ENCODE assay signal across 10 cellular contexts in genomic region chr12:118017926-118018325, GRCh38. TPM values are rescaled to one million over a fixed set of nuclear protein-coding genes. Genes with fewer than 3 reads are reported as not detected.
DNase-seq lines count a peak whose midpoint lies in the region; ATAC-seq and TF ChIP-seq lines count a peak whose summit lies in the region.
"Had no signal": no experiment of that assay in that cellular context is flagged by ENCODE, and none has a peak within 500 bp of the region (broad histone marks: within the 10 kb centered on the region; RNA-seq: fewer than 3 reads in every experiment).

No MANE protein-coding gene starts in this region.

- H2BK15ac ChIP-seq in mesendoderm (replicated peaks; ENCODE audit: low read depth) = no peak overlapping the region

- H3K4me1 Mint-ChIP-seq in CD4-positive, alpha-beta T cell (ENCODE audit: low read depth) = peaks cover 21% of the 10 kb centered on the region
- peaks cover 14% of the 10 kb centered on the region for H3K4me1 Mint-ChIP-seq in activated CD8-positive, alpha-beta T cell treated with anti-CD3 and anti-CD28 coated beads for 36 hours (ENCODE audit: low read depth)

- peak overlapping the region; percentile 99 for H3K56ac ChIP-seq in mesendoderm (ENCODE audit: low read length)

- H3K27me3 ChIP-seq in CD4-positive, alpha-beta T cell (ENCODE audit: control insufficient read depth, insufficient read depth, low read length) = no peaks in the 10 kb centered on the region
- H3K27me3 ChIP-seq in mesendoderm (ENCODE audit: insufficient read depth, low read length, poor library complexity) = no peaks in the 10 kb centered on the region
- H3K27me3 ChIP-seq: brain microvascular endothelial cell had no signal

- no peak overlapping the region for H3K23ac ChIP-seq in mesendoderm (ENCODE audit: low read length)

- intact Hi-C loops in CD4-positive, alpha-beta T cell (cut with DNase I, micrococcal nuclease) = loop anchor here in 1 of 2 experiments (2.0 to 10.0 kb wide), 8 partner anchors 39 to 1651 kb away; partner anchors contain the start of genes PEBP1, PRKAB1, RNFT2 and SPRING1
- intact Hi-C loops in activated CD8-positive, alpha-beta T cell treated with anti-CD3 and anti-CD28 coated beads for 36 hours (cut with micrococcal nuclease) = no loop called here

- no peak overlapping the region for H2BK5ac ChIP-seq in mesendoderm (ENCODE audit: low read length)

- no peak overlapping the region for H3K4me2 ChIP-seq in mesendoderm (ENCODE audit: low read length)

- no peaks in the 10 kb centered on the region for H3K9me3 ChIP-seq in CD4-positive, alpha-beta T cell (ENCODE audit: control insufficient read depth, low read length)
- no peaks in the 10 kb centered on the region for H3K9me3 ChIP-seq in HEK293 (ENCODE audit: control insufficient read depth, insufficient read depth, low read depth, low read length)

- peaks cover 56% of the 10 kb centered on the region for H3K36me3 Mint-ChIP-seq in CD4-positive, alpha-beta T cell (ENCODE audit: low read depth)
- H3K36me3 Mint-ChIP-seq in activated CD8-positive, alpha-beta T cell treated with anti-CD3 and anti-CD28 coated beads for 36 hours (ENCODE audit: low read depth) = peaks cover 44% of the 10 kb centered on the region

- peak overlapping the region; percentile 90 for H3K4me3 Mint-ChIP-seq in CD4-positive, alpha-beta T cell
- H3K4me3 Mint-ChIP-seq in activated CD8-positive, alpha-beta T cell treated with anti-CD3 and anti-CD28 coated beads for 36 hours = peak overlapping the region; percentile 85

- H3K9me3 Mint-ChIP-seq in CD4-positive, alpha-beta T cell = no peaks in the 10 kb centered on the region
- no peaks in the 10 kb centered on the region for H3K9me3 Mint-ChIP-seq in activated CD8-positive, alpha-beta T cell treated with anti-CD3 and anti-CD28 coated beads for 36 hours

- H3K4ac ChIP-seq in mesendoderm (ENCODE audit: low read depth, low read length) = no peak overlapping the region

- no peak overlapping the region for H3K27ac ChIP-seq in CD4-positive, alpha-beta T cell (ENCODE audit: low read depth, low read length)
- H3K27ac ChIP-seq in HEK293 (ENCODE audit: extremely low read depth, low read depth, low read length) = no peak overlapping the region
- H3K27ac ChIP-seq in mesendoderm (ENCODE audit: low read depth, low read length) = no peak overlapping the region
- H3K27ac ChIP-seq: brain microvascular endothelial cell had no signal

- CTCF ChIA-PET in CD4-positive, alpha-beta T cell (lab: Charles Lee) = interaction anchor here (1.5 kb wide), 1 partner anchor 16 kb away, joined by 4 read pairs; no protein-coding TSS in a partner anchor
- CTCF ChIA-PET in HEK293 (lab: Yijun Ruan, JAX) = interaction anchor here (0.6 to 2.0 kb wide), 4 partner anchors 17 to 144 kb away, joined by 3 to 9 read pairs (median 5); no protein-coding TSS in a partner anchor
- CTCF ChIA-PET in activated CD8-positive, alpha-beta T cell treated with anti-CD3 and anti-CD28 coated beads for 36 hours (lab: Charles Lee) = interaction anchor here (1.1 to 1.4 kb wide), 2 partner anchors 38 to 47 kb away, joined by 3 read pairs; no protein-coding TSS in a partner anchor

- H2BK120ac ChIP-seq in mesendoderm (ENCODE audit: low read depth, low read length) = no peak overlapping the region

- no peak overlapping the region for H3K27ac Mint-ChIP-seq in CD4-positive, alpha-beta T cell
- H3K27ac Mint-ChIP-seq in activated CD8-positive, alpha-beta T cell treated with anti-CD3 and anti-CD28 coated beads for 36 hours = peak overlapping the region; percentile 31

- H3K4me1 ChIP-seq in HEK293 (ENCODE audit: control insufficient read depth, insufficient read depth, low read length) = peaks cover 4% of the 10 kb centered on the region; the same call in 1 of the 2 replicates
- peaks cover 5% of the 10 kb centered on the region for H3K4me1 ChIP-seq in mesendoderm (ENCODE audit: control insufficient read depth, low read depth, low read length)

- no peak overlapping the region for H3K18ac ChIP-seq in mesendoderm (ENCODE audit: low read length)

- no peaks in the 10 kb centered on the region for H3K27me3 Mint-ChIP-seq in CD4-positive, alpha-beta T cell
- H3K27me3 Mint-ChIP-seq in activated CD8-positive, alpha-beta T cell treated with anti-CD3 and anti-CD28 coated beads for 36 hours = no peaks in the 10 kb centered on the region

- no peak overlapping the region for H4K5ac ChIP-seq in mesendoderm (ENCODE audit: low read length)

- H3K36me3 ChIP-seq in HEK293 (ENCODE audit: control insufficient read depth in 2 of 2, insufficient read depth in 1 of 2, low read length in 2 of 2) (peaks cover 43 to 54% of the 10 kb centered on the region in 2 experiments), mesendoderm (ENCODE audit: control insufficient read depth, insufficient read depth, low read length) (peaks cover 9% of the 10 kb centered on the region)
- H3K36me3 ChIP-seq: brain microvascular endothelial cell had no signal

- H4K8ac ChIP-seq in mesendoderm (ENCODE audit: low read depth, low read length) = no peak overlapping the region

- H3K79me2 ChIP-seq in mesendoderm (ENCODE audit: control insufficient read depth, insufficient read depth, low read length) = peaks cover 10% of the 10 kb centered on the region

- peaks cover 12% of the 10 kb centered on the region for H3K79me1 ChIP-seq in mesendoderm (ENCODE audit: low read length)

- DNase-seq in CD4-positive, alpha-beta T cell = no peak
- DNase-seq in activated CD8-positive, alpha-beta T cell treated with anti-CD3 and anti-CD28 coated beads for 36 hours = no peak
- DNase-seq in mesendoderm = no peak
- DNase-seq in NCI-H446 (lab: John Stamatoyannopoulos, UW) = no peak
- DNase-seq in pons (ENCODE audit: low spot score) = no peak
- no peak for DNase-seq in GM19240 (ENCODE audit: insufficient read length, low spot score)
- no peak for DNase-seq in midbrain (lab: John Stamatoyannopoulos, UW)
- DNase-seq: brain microvascular endothelial cell, DMS79 treated with DMSO at 0.1 percent for 48 hours had no signal

- peak overlapping the region; percentile 96 for H3K9ac ChIP-seq in mesendoderm (ENCODE audit: low read length)

- ATAC-seq in CD4-positive, alpha-beta T cell (ENCODE audit: poor library complexity) = no peak
- no peak for ATAC-seq in activated CD8-positive, alpha-beta T cell treated with anti-CD3 and anti-CD28 coated beads for 36 hours

- H3K4me3 ChIP-seq in HEK293 (ENCODE audit: low read depth, low read length) (peak overlapping the region; percentile 100), mesendoderm (ENCODE audit: low read length) (no peak overlapping the region)

- no peak overlapping the region for H2AK5ac ChIP-seq in mesendoderm (ENCODE audit: low read length)

- POLR2A ChIA-PET in CD4-positive, alpha-beta T cell (lab: Charles Lee) = no interaction called here
- POLR2A ChIA-PET in HEK293 (lab: Yijun Ruan, JAX) = no interaction called here
- POLR2A ChIA-PET in activated CD8-positive, alpha-beta T cell treated with anti-CD3 and anti-CD28 coated beads for 36 hours (lab: Charles Lee) = interaction anchor here (1.1 kb wide), 1 partner anchor 10 kb away, joined by 3 read pairs; no protein-coding TSS in a partner anchor

- TF ChIP-seq CTCF in CD4-positive, alpha-beta T cell (IDR thresholded peaks at IDR 0.05) = no peak
- no peak for TF ChIP-seq CTCF in HEK293 (tag by site-specific recombination; IDR thresholded peaks at IDR 0.05)
- no peak for TF ChIP-seq CTCF in activated CD8-positive, alpha-beta T cell treated with anti-CD3 and anti-CD28 coated beads for 36 hours (IDR thresholded peaks at IDR 0.05)

TF ChIP-seq in HEK293, 187 proteins besides CTCF, POLR2A, EP300 and RAD21:
- TF ChIP-seq ZNF311 (tag by site-specific recombination; IDR thresholded peaks at IDR 0.05; ENCODE audit: borderline replicate concordance) (no peak), ZFP41 (tag by site-specific recombination; IDR thresholded peaks at IDR 0.05; ENCODE audit: borderline replicate concordance) (no peak), ZNF521 (tag by site-specific recombination; IDR thresholded peaks at IDR 0.05) (no peak), BCL11B (tag by site-specific recombination; IDR thresholded peaks at IDR 0.05; ENCODE audit: low read depth) (no peak), TRIM28 (IDR thresholded peaks at IDR 0.05; ENCODE audit: borderline replicate concordance, low read length) (no peak), ZSCAN23 (tag by site-specific recombination; IDR thresholded peaks at IDR 0.05) (no peak), ZNF148 (tag by site-specific recombination; IDR thresholded peaks at IDR 0.05; ENCODE audit: borderline replicate concordance) (no peak), ZFP37 (tag by site-specific recombination; IDR thresholded peaks at IDR 0.05) (no peak), MYNN (tag by site-specific recombination; IDR thresholded peaks at IDR 0.05; ENCODE audit: borderline replicate concordance) (no peak), ZXDB (tag by site-specific recombination; IDR thresholded peaks at IDR 0.05) (no peak)

RNA-seq across cellular contexts. Expression of gene RFC5, which starts 1.4 kb away (rescaled TPM):
- total RNA-seq in CD4-positive, alpha-beta T cell = 1 to 10 TPM; 8.7 to 9.1 TPM
- 10 to 100 TPM; 59.8 to 65.6 TPM for total RNA-seq in activated CD8-positive, alpha-beta T cell treated with anti-CD3 and anti-CD28 coated beads for 36 hours
- polyA plus RNA-seq in mesendoderm (2013, experiment 1 of 2) = 40.7 TPM
- 42.2 TPM for polyA plus RNA-seq in mesendoderm (2013, experiment 2 of 2)

RNA-seq across cellular contexts. Expression of gene WSB2, which starts 43.1 kb away (rescaled TPM):
- 10 to 100 TPM; 12.0 to 13.4 TPM for total RNA-seq in CD4-positive, alpha-beta T cell
- total RNA-seq in activated CD8-positive, alpha-beta T cell treated with anti-CD3 and anti-CD28 coated beads for 36 hours = 10 to 100 TPM; 26.2 to 27.9 TPM
- polyA plus RNA-seq in mesendoderm (2013, experiment 1 of 2) = 43.8 TPM
- polyA plus RNA-seq in mesendoderm (2013, experiment 2 of 2) = 44.7 TPM

RNA-seq across cellular contexts. Expression of gene KSR2, which starts 49.1 kb away (rescaled TPM):
- total RNA-seq in CD4-positive, alpha-beta T cell = under 1 TPM; 0.05 to 0.17 TPM
- total RNA-seq in activated CD8-positive, alpha-beta T cell treated with anti-CD3 and anti-CD28 coated beads for 36 hours = under 1 TPM in 1 of 2 experiments, not detected in 1; 0.02 TPM
- polyA plus RNA-seq in mesendoderm (2013, experiment 1 of 2) = 0.70 TPM
- 0.66 TPM for polyA plus RNA-seq in mesendoderm (2013, experiment 2 of 2)

Comparison
In these comparisons a context has a peak if more than half of its experiments do, and no peak if none do; other contexts are left out.
1. RNA of gene RFC5, which starts 1.4 kb away (total RNA-seq): 59.8 to 65.6 TPM in activated CD8-positive, alpha-beta T cell treated with anti-CD3 and anti-CD28 coated beads for 36 hours; 8.7 to 9.1 TPM in CD4-positive, alpha-beta T cell; every median in the first group is over 4 times any median in the second.